In genomic region chr18:33231474-33232317, GRCh38 we compare ENCODE assay signal across 8 cellular contexts.
A peak's percentile ranks its signal among the peaks of the same experiment; 100 is the strongest.
DNase-seq lines count a peak whose midpoint lies in the region; ATAC-seq and TF ChIP-seq lines count a peak whose summit lies in the region.

No MANE protein-coding gene starts in this region.

- intact Hi-C loops in PC-9 (cut with micrococcal nuclease; ENCODE audit: unreplicated experiment) = loop anchor here (5.0 kb wide), 1 partner anchor 1091 kb away; no protein-coding TSS in a partner anchor
- intact Hi-C loops in sciatic nerve (cut with DNase I) = no loop called here

- no peaks in the 10 kb centered on the region for H3F3A ChIP-seq in PC-9 (ENCODE audit: insufficient read depth, low read depth)

- CTCF ChIA-PET in PC-9 (lab: Charles Lee) = interaction anchor here (1.1 kb wide), 1 partner anchor 530 kb away, joined by 6 read pairs; no protein-coding TSS in a partner anchor

- no peak overlapping the region for H3K9ac ChIP-seq in Karpas-422 (ENCODE audit: low read length)

- no TSS peak for BruUV-seq in PC-9 (replicated peaks; lab: Mats Ljungman, UMichigan)

- 57% methylated on average over 6 of the region's 6 CpGs for WGBS in hepatocyte (ENCODE audit: low lambda C conversion rate, missing lambda C conversion rate)

- H3K27ac ChIP-seq in Karpas-422 (ENCODE audit: low read length) (no peak overlapping the region), PC-9 (no peak overlapping the region), hepatocyte (no peak overlapping the region)

- H3K36me3 ChIP-seq in H7 (replicated peaks; ENCODE audit: control insufficient read depth, insufficient read depth, low read length) (no peaks in the 10 kb centered on the region), Karpas-422 (ENCODE audit: insufficient read depth, low read length) (no peaks in the 10 kb centered on the region), PC-9 (ENCODE audit: low read depth) (no peaks in the 10 kb centered on the region), hepatocyte (replicated peaks; ENCODE audit: insufficient read depth, low read depth) (no peaks in the 10 kb centered on the region)

- POLR2A ChIA-PET in PC-9 (lab: Charles Lee; ENCODE audit: unreplicated experiment) = no interaction called here

- no peaks in the 10 kb centered on the region for H3K9me2 ChIP-seq in Karpas-422 (replicated peaks; ENCODE audit: insufficient read depth, low read length)
- no peaks in the 10 kb centered on the region for H3K9me2 ChIP-seq in PC-9 (ENCODE audit: insufficient read depth)
- no peaks in the 10 kb centered on the region for H3K9me2 ChIP-seq in hepatocyte (replicated peaks; ENCODE audit: insufficient read depth)

- H4K20me1 ChIP-seq in Karpas-422 (ENCODE audit: insufficient read depth, low read depth, low read length) = no peaks in the 10 kb centered on the region
- no peaks in the 10 kb centered on the region for H4K20me1 ChIP-seq in PC-9 (ENCODE audit: insufficient read depth)
- no peaks in the 10 kb centered on the region for H4K20me1 ChIP-seq in hepatocyte (ENCODE audit: insufficient read depth, poor library complexity, severe bottlenecking)

- H3K4me2 ChIP-seq in Karpas-422 (ENCODE audit: low read depth, low read length, poor library complexity, severe bottlenecking) (no peak overlapping the region), PC-9 (no peak overlapping the region), hepatocyte (peak overlapping the region; percentile 47)

- H3K27me3 ChIP-seq in H7 (ENCODE audit: control insufficient read depth, insufficient read depth, low read length) (no peaks in the 10 kb centered on the region), Karpas-422 (ENCODE audit: low read length) (no peaks in the 10 kb centered on the region), PC-9 (ENCODE audit: insufficient read depth, low read depth) (no peaks in the 10 kb centered on the region), hepatocyte (no peaks in the 10 kb centered on the region)

- H3K79me2 ChIP-seq in Karpas-422 (ENCODE audit: low read length) (no peaks in the 10 kb centered on the region), PC-9 (ENCODE audit: low read depth) (no peaks in the 10 kb centered on the region), hepatocyte (no peaks in the 10 kb centered on the region)

- peak; percentile 4 for DNase-seq in activated T-cell treated with anti-CD3 and anti-CD28 coated beads for 24 hours (ENCODE audit: low read depth)
- no peak for DNase-seq in activated T-cell treated with anti-CD3 and anti-CD28 coated beads, Interleukin-2, amount 50 U/mL, for 1 hour
- peak; percentile 27 for DNase-seq in H7
- peak; percentile 87 for DNase-seq in Karpas-422
- DNase-seq in PC-9 = peak; percentile 31 to 37
- DNase-seq in amniotic stem cell (lab: John Stamatoyannopoulos, UW) = peak; percentile 58
- DNase-seq in hepatocyte (ENCODE audit: low spot score) = peak; percentile 89
- peak; percentile 83 for DNase-seq in sciatic nerve (ENCODE audit: low spot score)

- H3K9me3 ChIP-seq in Karpas-422 (ENCODE audit: low read length) = no peaks in the 10 kb centered on the region
- no peaks in the 10 kb centered on the region for H3K9me3 ChIP-seq in PC-9 (ENCODE audit: insufficient read depth, low read depth)
- no peaks in the 10 kb centered on the region for H3K9me3 ChIP-seq in hepatocyte (ENCODE audit: low read depth)

- H3K4me1 ChIP-seq in Karpas-422 (ENCODE audit: low read length) (no peaks in the 10 kb centered on the region), PC-9 (replicated peaks; ENCODE audit: insufficient read depth) (no peaks in the 10 kb centered on the region), hepatocyte (ENCODE audit: insufficient read depth) (no peaks in the 10 kb centered on the region)

- ATAC-seq in sciatic nerve = peak; percentile 86

- TF ChIP-seq CTCF in PC-9 (conservative IDR thresholded peaks at IDR 0.05) = peak; percentile 82
- peak; percentile 96 for TF ChIP-seq CTCF in hepatocyte (IDR thresholded peaks at IDR 0.05; ENCODE audit: poor library complexity)

- H3K4me3 ChIP-seq in H7 (ENCODE audit: insufficient read depth, low read depth, low read length) (no peak overlapping the region), Karpas-422 (ENCODE audit: low read length) (no peak overlapping the region), PC-9 (no peak overlapping the region), hepatocyte (no peak overlapping the region)

- no peak overlapping the region for H2AFZ ChIP-seq in Karpas-422 (ENCODE audit: low read length)
- H2AFZ ChIP-seq in PC-9 = no peak overlapping the region
- peak overlapping the region; percentile 87 for H2AFZ ChIP-seq in hepatocyte
